ENCODE assay signal across 2 cellular contexts in the genomic region with DNA sequence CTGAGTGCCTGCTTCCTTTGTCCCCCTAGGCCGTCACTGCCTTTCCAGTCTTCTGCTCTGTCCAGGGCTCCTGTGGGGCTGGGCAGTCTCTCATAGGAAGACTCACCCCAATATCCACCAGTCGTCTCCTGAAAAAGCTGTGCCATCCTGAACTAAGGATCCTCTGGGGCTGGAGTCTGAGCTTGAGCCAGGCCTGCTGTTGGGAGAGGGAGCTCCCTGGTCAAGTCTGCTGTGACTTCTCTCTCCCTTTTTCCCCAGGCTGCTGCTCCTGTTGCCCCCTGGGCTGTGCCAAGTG.
TF ChIP-seq lines count a peak whose summit lies in the region.

No MANE protein-coding gene starts in this region.

TF ChIP-seq in GM23338, 12 proteins besides CTCF, POLR2A, EP300 and RAD21:
- TF ChIP-seq, protein P1, sequence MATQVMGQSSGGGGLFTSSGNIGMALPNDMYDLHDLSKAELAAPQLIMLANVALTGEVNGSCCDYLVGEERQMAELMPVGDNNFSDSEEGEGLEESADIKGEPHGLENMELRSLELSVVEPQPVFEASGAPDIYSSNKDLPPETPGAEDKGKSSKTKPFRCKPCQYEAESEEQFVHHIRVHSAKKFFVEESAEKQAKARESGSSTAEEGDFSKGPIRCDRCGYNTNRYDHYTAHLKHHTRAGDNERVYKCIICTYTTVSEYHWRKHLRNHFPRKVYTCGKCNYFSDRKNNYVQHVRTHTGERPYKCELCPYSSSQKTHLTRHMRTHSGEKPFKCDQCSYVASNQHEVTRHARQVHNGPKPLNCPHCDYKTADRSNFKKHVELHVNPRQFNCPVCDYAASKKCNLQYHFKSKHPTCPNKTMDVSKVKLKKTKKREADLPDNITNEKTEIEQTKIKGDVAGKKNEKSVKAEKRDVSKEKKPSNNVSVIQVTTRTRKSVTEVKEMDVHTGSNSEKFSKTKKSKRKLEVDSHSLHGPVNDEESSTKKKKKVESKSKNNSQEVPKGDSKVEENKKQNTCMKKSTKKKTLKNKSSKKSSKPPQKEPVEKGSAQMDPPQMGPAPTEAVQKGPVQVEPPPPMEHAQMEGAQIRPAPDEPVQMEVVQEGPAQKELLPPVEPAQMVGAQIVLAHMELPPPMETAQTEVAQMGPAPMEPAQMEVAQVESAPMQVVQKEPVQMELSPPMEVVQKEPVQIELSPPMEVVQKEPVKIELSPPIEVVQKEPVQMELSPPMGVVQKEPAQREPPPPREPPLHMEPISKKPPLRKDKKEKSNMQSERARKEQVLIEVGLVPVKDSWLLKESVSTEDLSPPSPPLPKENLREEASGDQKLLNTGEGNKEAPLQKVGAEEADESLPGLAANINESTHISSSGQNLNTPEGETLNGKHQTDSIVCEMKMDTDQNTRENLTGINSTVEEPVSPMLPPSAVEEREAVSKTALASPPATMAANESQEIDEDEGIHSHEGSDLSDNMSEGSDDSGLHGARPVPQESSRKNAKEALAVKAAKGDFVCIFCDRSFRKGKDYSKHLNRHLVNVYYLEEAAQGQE (IDR thresholded peaks at IDR 0.05; ENCODE audit: unreplicated experiment) = no peak
- no peak for TF ChIP-seq CREB1 (CRISPR knock-in tag; IDR thresholded peaks at IDR 0.05; ENCODE audit: low read depth)
- no peak for TF ChIP-seq NANOG (IDR thresholded peaks at IDR 0.05; ENCODE audit: borderline replicate concordance)
- TF ChIP-seq POLR2AphosphoS5 (IDR thresholded peaks at IDR 0.05; ENCODE audit: low read depth) = 0 out of 2 replicates have a peak, but pooled peaks have one; percentile 10
- TF ChIP-seq EZH2phosphoT487 (IDR thresholded peaks at IDR 0.05; ENCODE audit: unreplicated experiment) = no peak
- TF ChIP-seq, protein P2, sequence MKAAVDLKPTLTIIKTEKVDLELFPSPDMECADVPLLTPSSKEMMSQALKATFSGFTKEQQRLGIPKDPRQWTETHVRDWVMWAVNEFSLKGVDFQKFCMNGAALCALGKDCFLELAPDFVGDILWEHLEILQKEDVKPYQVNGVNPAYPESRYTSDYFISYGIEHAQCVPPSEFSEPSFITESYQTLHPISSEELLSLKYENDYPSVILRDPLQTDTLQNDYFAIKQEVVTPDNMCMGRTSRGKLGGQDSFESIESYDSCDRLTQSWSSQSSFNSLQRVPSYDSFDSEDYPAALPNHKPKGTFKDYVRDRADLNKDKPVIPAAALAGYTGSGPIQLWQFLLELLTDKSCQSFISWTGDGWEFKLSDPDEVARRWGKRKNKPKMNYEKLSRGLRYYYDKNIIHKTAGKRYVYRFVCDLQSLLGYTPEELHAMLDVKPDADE (IDR thresholded peaks at IDR 0.05) = no peak
TF ChIP-seq in GM23338: peak in this region for 1.

TF ChIP-seq in K562, 482 proteins besides CTCF, POLR2A, EP300 and RAD21:
- TF ChIP-seq NRF1 (conservative IDR thresholded peaks at IDR 0.05 in 1 of 2, IDR thresholded peaks at IDR 0.05 in 1 of 2) (peak; percentile 37 to 65), KLF1 (tag; IDR thresholded peaks at IDR 0.05) (no peak), RNF2 (IDR thresholded peaks at IDR 0.05) (no peak)
